In the genomic region with DNA sequence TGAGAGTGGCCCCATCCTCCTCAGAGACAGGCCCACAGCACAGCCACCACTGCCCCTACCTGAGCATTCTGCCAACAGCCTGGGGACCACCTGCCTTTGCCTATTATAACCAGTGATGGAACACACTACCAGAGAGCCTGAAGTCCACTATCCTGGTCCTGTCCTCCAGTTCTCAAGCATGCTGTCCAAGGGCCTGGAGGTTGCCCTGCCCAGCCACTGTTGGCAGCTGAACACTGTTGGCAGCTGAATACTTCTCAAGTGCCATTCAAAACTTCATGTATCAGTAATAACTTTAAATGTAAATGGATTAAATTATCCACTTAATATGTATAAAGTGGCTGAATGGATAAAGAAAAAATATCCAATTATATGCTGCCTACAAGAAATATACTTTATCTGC, we compare ENCODE assay signal across 17 cellular contexts.
DNase-seq lines count a peak whose midpoint lies in the region; ATAC-seq, FAIRE-seq and TF ChIP-seq lines count a peak whose summit lies in the region.
"Had no signal": no experiment of that assay in that cellular context is flagged by ENCODE, and none has a peak within 500 bp of the region (broad histone marks: within the 10 kb centered on the region; RNA-seq: fewer than 3 reads in every experiment).

No MANE protein-coding gene starts in this region.

- TF ChIP-seq POLR2A in H1 (IDR thresholded peaks at IDR 0.05; ENCODE audit: control extremely low read depth in 1 of 2, low read depth in 2 of 2, low read length in 2 of 2), result no peak
- no peak for TF ChIP-seq POLR2A in right lobe of liver (IDR thresholded peaks at IDR 0.05)

- CTCF ChIA-PET in H1 (lab: Charles Lee; ENCODE audit: partially characterized antibody), result interaction anchor here (1.5 kb wide), 1 partner anchor 15 kb away, joined by 6 read pairs; no protein-coding TSS in a partner anchor

- H3K79me1 ChIP-seq in H1 (ENCODE audit: low read depth, low read length) (no peaks in the 10 kb centered on the region), neuronal stem cell (ENCODE audit: low read depth, low read length) (no peaks in the 10 kb centered on the region)

- H3K4ac ChIP-seq in H1 (replicated peaks; ENCODE audit: insufficient read length, low read depth, low read length) (no peak overlapping the region), neuronal stem cell (ENCODE audit: low read length) (no peak overlapping the region)

- no peak overlapping the region for H3K9ac ChIP-seq in H1 (replicated peaks in 1 of 4; ENCODE audit: extremely low read depth in 1 of 4, low read depth in 3 of 4, low read length in 3 of 4)
- no peak overlapping the region for H3K9ac ChIP-seq in neuronal stem cell (ENCODE audit: low read depth, low read length, poor library complexity)

- H4K8ac ChIP-seq in H1 (ENCODE audit: extremely low read depth, insufficient read depth, low read length) (no peak overlapping the region), neuronal stem cell (ENCODE audit: low read depth, low read length) (no peak overlapping the region)

- POLR2A ChIA-PET in H1 (lab: Charles Lee; ENCODE audit: partially characterized antibody), result no interaction called here

- H3K27ac ChIP-seq in left ventricle myocardium inferior (replicated peaks), result no peak overlapping the region
- H3K27ac ChIP-seq in H1 (ENCODE audit: low read depth, low read length), result no peak overlapping the region
- H3K27ac ChIP-seq in neuronal stem cell (replicated peaks; ENCODE audit: low read length), result no peak overlapping the region
- H3K27ac ChIP-seq in right lobe of liver, result no peak overlapping the region

- intact Hi-C loops in Right ventricle myocardium superior (cut with DNase I) (no loop called here), left ventricle myocardium inferior (cut with micrococcal nuclease) (no loop called here), right lobe of liver (cut with DNase I) (no loop called here)

- no peak overlapping the region for H2AK5ac ChIP-seq in H1 (ENCODE audit: low read depth, low read length)
- peak overlapping the region; percentile 32 for H2AK5ac ChIP-seq in neuronal stem cell (ENCODE audit: low read depth, low read length)

- H3K14ac ChIP-seq in H1 (ENCODE audit: insufficient read length) (no peak overlapping the region), neuronal stem cell (ENCODE audit: low read length) (no peak overlapping the region)

- H3K23me2 ChIP-seq in H1 (ENCODE audit: low read depth, low read length), result no peaks in the 10 kb centered on the region

- no peak overlapping the region for H3K4me2 ChIP-seq in H1 (ENCODE audit: insufficient read depth in 1 of 2, low read depth in 2 of 2, low read length in 2 of 2)
- no peak overlapping the region for H3K4me2 ChIP-seq in neuronal stem cell (ENCODE audit: insufficient read depth, low read length, poor library complexity, severe bottlenecking)

- H2BK15ac ChIP-seq in H1 (ENCODE audit: low read length) (no peak overlapping the region), neuronal stem cell (ENCODE audit: low read length) (peak overlapping the region; percentile 69)

- H3K18ac ChIP-seq in H1 (ENCODE audit: extremely low read depth, low read length) (no peak overlapping the region; the same call in 1 of the 2 replicates), neuronal stem cell (ENCODE audit: low read length) (peak overlapping the region; percentile 80)

- no peak overlapping the region for H4K5ac ChIP-seq in H1 (ENCODE audit: insufficient read length, low read depth, low read length)

- H4K20me1 ChIP-seq in H1 (replicated peaks in 1 of 2; ENCODE audit: control insufficient read depth in 1 of 2, insufficient read depth in 2 of 2, low read length in 2 of 2), result no peaks in the 10 kb centered on the region

- ATAC-seq in Right ventricle myocardium superior (ENCODE audit: poor library complexity) (peak; percentile 49), right lobe of liver (no peak)
- ATAC-seq: HepG2 had no signal

- H3K36me3 ChIP-seq in left ventricle myocardium inferior, result no peaks in the 10 kb centered on the region
- H3K36me3 ChIP-seq in H1 (ENCODE audit: control insufficient read depth in 2 of 4, insufficient read depth in 4 of 4, low read length in 3 of 4), result no peaks in the 10 kb centered on the region
- H3K36me3 ChIP-seq in neuronal stem cell (replicated peaks in 1 of 2; ENCODE audit: control insufficient read depth in 2 of 2, insufficient read depth in 2 of 2, low read length in 2 of 2), result no peaks in the 10 kb centered on the region
- H3K36me3 ChIP-seq in right lobe of liver, result no peaks in the 10 kb centered on the region
- H3K36me3 ChIP-seq: BE2C had no signal

- H3K23ac ChIP-seq in H1 (ENCODE audit: insufficient read length) (no peak overlapping the region), neuronal stem cell (ENCODE audit: low read depth, low read length, poor library complexity) (no peak overlapping the region)

- no peak for TF ChIP-seq CTCF in left ventricle myocardium inferior (IDR thresholded peaks at IDR 0.05; ENCODE audit: borderline replicate concordance)
- TF ChIP-seq CTCF in H1 (IDR thresholded peaks at IDR 0.05; ENCODE audit: control extremely low read depth in 1 of 3, insufficient read depth in 1 of 3, low read depth in 1 of 3, low read length in 3 of 3), result no peak
- TF ChIP-seq CTCF in right lobe of liver (IDR thresholded peaks at IDR 0.05), result no peak

- peak overlapping the region; percentile 54 for H2BK120ac ChIP-seq in H1 (replicated peaks; ENCODE audit: low read depth, low read length)
- no peak overlapping the region for H2BK120ac ChIP-seq in neuronal stem cell (ENCODE audit: low read depth, low read length)

- peak overlapping the region; percentile 93 for H2BK20ac ChIP-seq in H1 (ENCODE audit: low read length)

- H4K91ac ChIP-seq in H1 (replicated peaks; ENCODE audit: insufficient read length, low read length) (peak overlapping the region; percentile 74), neuronal stem cell (ENCODE audit: low read depth, low read length, poor library complexity) (no peak overlapping the region)

- H2BK5ac ChIP-seq in H1 (ENCODE audit: low read depth, low read length), result peak overlapping the region; percentile 49; the same call in 1 of the 2 replicates
- no peak overlapping the region for H2BK5ac ChIP-seq in neuronal stem cell (ENCODE audit: low read length)

- no peak for TF ChIP-seq EP300 in H1 (IDR thresholded peaks at IDR 0.05; ENCODE audit: borderline replicate concordance in 1 of 2, low read depth in 2 of 2, low read length in 2 of 2)

- H3K79me2 ChIP-seq in H1 (ENCODE audit: control insufficient read depth in 1 of 2, insufficient read depth in 2 of 2, low read length in 2 of 2), result no peaks in the 10 kb centered on the region

- no peak for FAIRE-seq in H1 (lab: Jason Lieb, UNC)
- FAIRE-seq: A204.1, D721Med, HepG2 had no signal

- H3K27me3 ChIP-seq in left ventricle myocardium inferior (ENCODE audit: low read depth) (no peaks in the 10 kb centered on the region), H1 (replicated peaks in 1 of 4; ENCODE audit: control insufficient read depth in 3 of 4, extremely low read depth in 1 of 4, insufficient read depth in 3 of 4, low read length in 3 of 4) (no peaks in the 10 kb centered on the region), neuronal stem cell (ENCODE audit: control insufficient read depth in 3 of 3, insufficient read depth in 3 of 3, low read depth in 1 of 3, low read length in 3 of 3) (no peaks in the 10 kb centered on the region), right lobe of liver (no peaks in the 10 kb centered on the region)
- H3K27me3 ChIP-seq: BE2C had no signal

- H3K4me3 ChIP-seq in left ventricle myocardium inferior, result no peak overlapping the region
- no peak overlapping the region for H3K4me3 ChIP-seq in H1 (ENCODE audit: extremely low read depth in 1 of 4, insufficient read depth in 2 of 4, low read depth in 3 of 4, low read length in 4 of 4)
- no peak overlapping the region for H3K4me3 ChIP-seq in neuronal stem cell (ENCODE audit: low read length in 2 of 2)
- H3K4me3 ChIP-seq in right lobe of liver, result no peak overlapping the region

- H3K4me1 ChIP-seq in left ventricle myocardium inferior (no peaks in the 10 kb centered on the region), H1 (replicated peaks in 1 of 4; ENCODE audit: control insufficient read depth in 3 of 4, insufficient read depth in 4 of 4, low read length in 3 of 4) (peaks cover 0 to 2% (median 0%) of the 10 kb centered on the region in 4 experiments; a peak in 1 of 7 replicates), neuronal stem cell (ENCODE audit: control insufficient read depth in 2 of 2, insufficient read depth in 1 of 2, low read depth in 1 of 2, low read length in 2 of 2) (no peaks in the 10 kb centered on the region), right lobe of liver (no peaks in the 10 kb centered on the region)
- H3K4me1 ChIP-seq: BE2C, Caco-2 had no signal

- no peak for TF ChIP-seq RAD21 in H1 (IDR thresholded peaks at IDR 0.05 in 1 of 2, conservative IDR thresholded peaks at IDR 0.05 in 1 of 2; ENCODE audit: low read depth in 2 of 2, low read length in 2 of 2)

- 0 out of 2 replicates have a peak overlapping the region, but pooled peaks have one; percentile 19 for H2BK12ac ChIP-seq in H1 (ENCODE audit: low read depth, low read length)
- peak overlapping the region; percentile 75 for H2BK12ac ChIP-seq in neuronal stem cell (ENCODE audit: low read length)

- H2AFZ ChIP-seq in H1 (ENCODE audit: low read length) (peak overlapping the region; percentile 91), neuronal stem cell (ENCODE audit: low read length) (peak overlapping the region; percentile 59)

- no peak overlapping the region for H3K56ac ChIP-seq in H1 (replicated peaks; ENCODE audit: insufficient read length, low read depth, low read length)

- DNase-seq in Right ventricle myocardium superior (no peak), left ventricle myocardium inferior (no peak), H1 (ENCODE audit: low read depth in 1 of 2, low spot score in 2 of 2) (peak in 1 of 2 experiments; percentile 36), neuronal stem cell (ENCODE audit: low spot score) (no peak), SK-N-DZ (ENCODE audit: low spot score) (no peak), right lobe of liver (no peak)
- DNase-seq: ACHN; BE2C; C1 segment of cervical spinal cord; Caco-2; CD4-positive, alpha-beta T cell; GF-D8; GOT3; H9 had no signal

- peaks cover 3% of the 10 kb centered on the region for H3K9me3 ChIP-seq in left ventricle myocardium inferior (replicated peaks)
- 0 out of 4 replicates have a peak, but pooled peaks cover 0 to 3% of the 10 kb centered on the region in 2 experiments for H3K9me3 ChIP-seq in H1 (ENCODE audit: insufficient read depth in 2 of 2, low read depth in 1 of 2, low read length in 1 of 2)
- no peaks in the 10 kb centered on the region for H3K9me3 ChIP-seq in neuronal stem cell (replicated peaks in 1 of 2; ENCODE audit: control insufficient read depth in 2 of 2, insufficient read depth in 1 of 2, low read depth in 1 of 2, low read length in 2 of 2)
- no peaks in the 10 kb centered on the region for H3K9me3 ChIP-seq in right lobe of liver
- H3K9me3 ChIP-seq: BE2C, Caco-2 had no signal

TF ChIP-seq in H1, 55 proteins besides CTCF, POLR2A, EP300 and RAD21 (continues in another document):
- TF ChIP-seq ASH2L (IDR thresholded peaks at IDR 0.05; ENCODE audit: low read length), result no peak
- TF ChIP-seq SIX5 (IDR thresholded peaks at IDR 0.05; ENCODE audit: low read depth, low read length), result no peak
- no peak for TF ChIP-seq KDM1A (IDR thresholded peaks at IDR 0.05; ENCODE audit: borderline replicate concordance, low read length)
